Comparison of ENCODE assay signal across 8 cellular contexts in genomic region chr11:45771194-45771941, GRCh38. TPM values are rescaled to one million over a fixed set of nuclear protein-coding genes. Genes with fewer than 3 reads are reported as not detected.
DNase-seq lines count a peak whose midpoint lies in the region; ATAC-seq and TF ChIP-seq lines count a peak whose summit lies in the region.

No MANE protein-coding gene starts in this region.

- 6% methylated on average over 30 of the region's 30 CpGs for WGBS in prostate gland

- peak; percentile 71 for ATAC-seq in GM21723 (IDR thresholded peaks at IDR 0.05; ENCODE audit: unreplicated experiment)
- ATAC-seq in activated naive CD8-positive, alpha-beta T cell treated with anti-CD3 and anti-CD28 coated beads, Interleukin-2, amount 50 U/mL, for 24 hours, result peak; percentile 60
- ATAC-seq in upper lobe of right lung, result peak; percentile 83

- TF ChIP-seq CTCF in SU-DHL-6 (IDR thresholded peaks at IDR 0.05; ENCODE audit: insufficient read depth, low read length, poor library complexity, severe bottlenecking) (peak; percentile 80), left ventricle myocardium inferior (IDR thresholded peaks at IDR 0.05; ENCODE audit: borderline replicate concordance) (peak; percentile 95), prostate gland (IDR thresholded peaks at IDR 0.05) (peak; percentile 74 to 89 (median 82)), upper lobe of right lung (IDR thresholded peaks at IDR 0.05) (peak; percentile 96)

- no peaks in the 10 kb centered on the region for H4K20me1 ChIP-seq in SU-DHL-6 (ENCODE audit: low read depth, low read length)

- peaks cover 3% of the 10 kb centered on the region for H3K27me3 Mint-ChIP-seq in activated naive CD8-positive, alpha-beta T cell treated with anti-CD3 and anti-CD28 coated beads, Interleukin-2, amount 50 U/mL, for 24 hours

- no peaks in the 10 kb centered on the region for H3K27me3 ChIP-seq in SU-DHL-6 (ENCODE audit: low read length)
- H3K27me3 ChIP-seq in left ventricle myocardium inferior (ENCODE audit: low read depth), result no peaks in the 10 kb centered on the region
- H3K27me3 ChIP-seq in prostate gland (replicated peaks; ENCODE audit: insufficient read depth), result no peaks in the 10 kb centered on the region
- no peaks in the 10 kb centered on the region for H3K27me3 ChIP-seq in upper lobe of right lung

- H3F3A ChIP-seq in SU-DHL-6 (ENCODE audit: insufficient read depth), result no peaks in the 10 kb centered on the region

- H3K36me3 Mint-ChIP-seq in activated naive CD8-positive, alpha-beta T cell treated with anti-CD3 and anti-CD28 coated beads, Interleukin-2, amount 50 U/mL, for 24 hours (ENCODE audit: low read depth), result no peaks in the 10 kb centered on the region

- H2AFZ ChIP-seq in SU-DHL-6 (ENCODE audit: low read depth, low read length, severe bottlenecking), result peak overlapping the region; percentile 96

- H3K4me3 ChIP-seq in SU-DHL-6 (ENCODE audit: insufficient read depth, low read length, poor library complexity, severe bottlenecking) (peak overlapping the region; percentile 44), left ventricle myocardium inferior (peak overlapping the region; percentile 72), prostate gland (peak overlapping the region; percentile 22 to 37), upper lobe of right lung (peak overlapping the region; percentile 72)

- H3K9me2 ChIP-seq in SU-DHL-6 (replicated peaks; ENCODE audit: insufficient read depth, low read length), result no peaks in the 10 kb centered on the region

- intact Hi-C loops in left ventricle myocardium inferior (cut with micrococcal nuclease), result loop anchor here (5.0 to 10.0 kb wide), 2 partner anchors 364 to 397 kb away; no protein-coding TSS in a partner anchor
- intact Hi-C loops in prostate gland (cut with DNase I), result loop anchor here (2.0 to 10.0 kb wide), 4 partner anchors 117 to 431 kb away; no protein-coding TSS in a partner anchor
- intact Hi-C loops in upper lobe of right lung (cut with DNase I), result no loop called here

- no peak for TF ChIP-seq POLR2A in prostate gland (IDR thresholded peaks at IDR 0.05)

- H3K4me2 ChIP-seq in SU-DHL-6 (ENCODE audit: low read depth, low read length, poor library complexity, severe bottlenecking), result peak overlapping the region; percentile 68

- H3K4me3 Mint-ChIP-seq in activated naive CD8-positive, alpha-beta T cell treated with anti-CD3 and anti-CD28 coated beads, Interleukin-2, amount 50 U/mL, for 24 hours, result peak overlapping the region; percentile 83

- H3K4me1 Mint-ChIP-seq in activated naive CD8-positive, alpha-beta T cell treated with anti-CD3 and anti-CD28 coated beads, Interleukin-2, amount 50 U/mL, for 24 hours, result peaks cover 16% of the 10 kb centered on the region

- H3K79me2 ChIP-seq in SU-DHL-6 (ENCODE audit: insufficient read depth, low read length), result no peaks in the 10 kb centered on the region

- H3K4me1 ChIP-seq in left ventricle myocardium inferior, result peaks cover 21% of the 10 kb centered on the region
- H3K4me1 ChIP-seq in prostate gland (replicated peaks), result no peaks in the 10 kb centered on the region
- peaks cover 8% of the 10 kb centered on the region for H3K4me1 ChIP-seq in upper lobe of right lung

- no peaks in the 10 kb centered on the region for H3K9me3 Mint-ChIP-seq in activated naive CD8-positive, alpha-beta T cell treated with anti-CD3 and anti-CD28 coated beads, Interleukin-2, amount 50 U/mL, for 24 hours

- DNase-seq in EH (ENCODE audit: low read depth) (peak; percentile 50), Kasumi-1 (lab: John Stamatoyannopoulos, UW) (peak; percentile 77 to 82), left ventricle myocardium inferior (peak; percentile 67), prostate gland (ENCODE audit: low spot score) (peak; percentile 49), upper lobe of right lung (peak; percentile 79)
- DNase-seq in activated naive CD8-positive, alpha-beta T cell treated with anti-CD3 and anti-CD28 coated beads, Interleukin-2, amount 50 U/mL, for 24 hours, result peak; percentile 82

- no peaks in the 10 kb centered on the region for H3K9me3 ChIP-seq in SU-DHL-6 (ENCODE audit: insufficient read depth, low read length)
- no peaks in the 10 kb centered on the region for H3K9me3 ChIP-seq in left ventricle myocardium inferior (replicated peaks)
- H3K9me3 ChIP-seq in prostate gland, result no peaks in the 10 kb centered on the region
- no peaks in the 10 kb centered on the region for H3K9me3 ChIP-seq in upper lobe of right lung

- peak overlapping the region; percentile 52 for H3K27ac Mint-ChIP-seq in activated naive CD8-positive, alpha-beta T cell treated with anti-CD3 and anti-CD28 coated beads, Interleukin-2, amount 50 U/mL, for 24 hours

- H3K27ac ChIP-seq in SU-DHL-6 (ENCODE audit: low read depth, low read length) (no peak overlapping the region), left ventricle myocardium inferior (replicated peaks) (peak overlapping the region; percentile 87), prostate gland (peak overlapping the region; percentile 40 to 46), upper lobe of right lung (peak overlapping the region; percentile 45)

- H3K9ac ChIP-seq in SU-DHL-6 (ENCODE audit: low read length), result peak overlapping the region; percentile 30; the same call in 1 of the 2 replicates

- H3K36me3 ChIP-seq in SU-DHL-6 (ENCODE audit: low read length) (no peaks in the 10 kb centered on the region), left ventricle myocardium inferior (no peaks in the 10 kb centered on the region), prostate gland (no peaks in the 10 kb centered on the region), upper lobe of right lung (no peaks in the 10 kb centered on the region)

RNA-seq across cellular contexts. Expression of gene SLC35C1, which starts 33.6 kb away (rescaled TPM):
- total RNA-seq in left ventricle myocardium inferior (5.7 TPM), prostate gland (10 to 100 TPM; 14.1 to 20.6 TPM), upper lobe of right lung (25.1 TPM)
